ENCODE assay signal across 8 cellular contexts in the genomic region with DNA sequence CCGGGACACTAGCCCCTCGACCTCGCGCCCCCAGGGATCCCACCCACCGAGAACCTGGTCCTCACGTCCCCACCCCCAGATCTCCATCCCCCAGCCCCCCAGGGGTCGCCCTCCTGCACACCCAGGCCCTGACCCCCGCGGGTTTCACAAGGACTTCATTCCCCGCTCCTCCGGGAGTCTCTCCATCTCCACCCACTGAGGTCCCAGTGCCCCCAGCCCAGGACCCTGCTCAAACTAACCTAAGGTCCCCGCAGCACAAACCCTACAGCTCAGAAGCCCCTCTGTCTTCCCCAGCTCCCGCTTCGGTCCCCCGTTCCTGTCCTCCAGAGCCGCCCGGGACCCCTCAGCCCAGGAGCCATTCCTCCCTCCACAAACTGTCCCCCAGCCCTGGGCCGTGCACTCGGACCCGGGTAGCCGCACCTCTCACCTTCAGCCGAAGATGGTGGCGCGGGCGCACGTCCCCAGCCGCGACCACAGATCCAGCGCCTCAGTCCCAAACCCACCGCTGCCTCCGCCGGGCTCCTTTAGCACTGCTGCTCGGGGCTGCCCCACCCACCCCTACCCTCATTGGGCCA. TPM values are rescaled to one million over a fixed set of nuclear protein-coding genes. Genes with fewer than 3 reads are reported as not detected.
DNase-seq lines count a peak whose midpoint lies in the region; ATAC-seq, FAIRE-seq and TF ChIP-seq lines count a peak whose summit lies in the region.

A gene (minus strand): TSS at position 499 of the 575 bp plus-strand sequence. CDS start 7,479 bp downstream, outside the sequence.

- peak within 1 kb of the TSS; percentile 81 for H3K4me3 ChIP-seq in GM12878

- H3K36me3 Mint-ChIP-seq in activated T-cell treated with anti-CD3 and anti-CD28 coated beads, Interleukin-2, amount 50 U/mL, for 4 hours (ENCODE audit: insufficient read depth), result no peaks in the 10 kb centered on the region
- no peaks in the 10 kb centered on the region for H3K36me3 Mint-ChIP-seq in immature natural killer cell
- peaks cover 3 to 4% of the 10 kb centered on the region in 2 donors for H3K36me3 Mint-ChIP-seq in stimulated activated naive B cell treated with anti-CD40 and anti-IgM and Interleukin-4, amounts not matched to agents 10 μg/mL and 1 μg/mL and 100 μg/mL, for 72 hours

- DNase-seq in activated T-cell treated with anti-CD3 and anti-CD28 coated beads, Interleukin-2, amount 50 U/mL, for 4 hours, result no peak
- DNase-seq in activated T-cell treated with anti-CD3 and anti-CD28 coated beads for 4 hours (no peak), GM12878 (ENCODE audit: low read depth, low spot score) (no peak), immature natural killer cell (peak in 1 of 3 donors; percentile 4), HuH-7 (ENCODE audit: low spot score) (no peak), NCI-H2196 treated with DMSO at 0.1 percent for 48 hours (lab: John Stamatoyannopoulos, UW; ENCODE audit: unreplicated experiment) (no peak)
- no peak for DNase-seq in stimulated activated naive B cell treated with anti-CD40 and anti-IgM and Interleukin-4, amounts not matched to agents 10 μg/mL and 1 μg/mL and 100 μg/mL, for 72 hours

- peak within 1 kb of the TSS; percentile 89 for H3K4me3 Mint-ChIP-seq in activated T-cell treated with anti-CD3 and anti-CD28 coated beads, Interleukin-2, amount 50 U/mL, for 4 hours
- H3K4me3 Mint-ChIP-seq in immature natural killer cell, result peak within 1 kb of the TSS; percentile 90 to 98 (median 96)
- H3K4me3 Mint-ChIP-seq in stimulated activated naive B cell treated with anti-CD40 and anti-IgM and Interleukin-4, amounts not matched to agents 10 μg/mL and 1 μg/mL and 100 μg/mL, for 72 hours, result peak within 1 kb of the TSS; percentile 89 to 90

- no peak for ATAC-seq in activated T-cell treated with anti-CD3 and anti-CD28 coated beads, Interleukin-2, amount 50 U/mL, for 4 hours
- ATAC-seq in GM12878 (no peak), HG02973 (IDR thresholded peaks at IDR 0.05; ENCODE audit: unreplicated experiment) (no peak)
- ATAC-seq in stimulated activated naive B cell treated with anti-CD40 and anti-IgM and Interleukin-4, amounts not matched to agents 10 μg/mL and 1 μg/mL and 100 μg/mL, for 72 hours (replicated peaks), result no peak

- H3K9ac ChIP-seq in GM12878 (ENCODE audit: control insufficient read depth, insufficient read depth, low read length), result peak within 1 kb of the TSS; percentile 34; the same call in 1 of the 2 replicates

- POLR2A ChIA-PET in GM12878 (lab: Charles Lee), result no interaction called here

- no peaks in the 10 kb centered on the region for H4K20me1 ChIP-seq in GM12878 (ENCODE audit: control insufficient read depth, insufficient read depth)

- H3K27ac Mint-ChIP-seq in immature natural killer cell, result peak within 1 kb of the TSS in 3 of 6 donors; percentile 65 to 84 (median 79)
- peak within 1 kb of the TSS; percentile 90 for H3K27ac Mint-ChIP-seq in stimulated activated naive B cell treated with anti-CD40 and anti-IgM and Interleukin-4, amounts not matched to agents 10 μg/mL and 1 μg/mL and 100 μg/mL, for 72 hours

- no peaks in the 10 kb centered on the region for H3K36me3 ChIP-seq in GM12878 (ENCODE audit: control insufficient read depth in 2 of 2, insufficient read depth in 2 of 2, low read length in 1 of 2)

- peak within 1 kb of the TSS; percentile 95 for H3K4me2 ChIP-seq in GM12878 (ENCODE audit: control insufficient read depth, insufficient read depth)

- H3K4me1 ChIP-seq in GM12878 (ENCODE audit: control insufficient read depth, insufficient read depth, low read length), result no peaks in the 10 kb centered on the region

- peaks cover 15% of the 10 kb centered on the region for H3K4me1 Mint-ChIP-seq in activated T-cell treated with anti-CD3 and anti-CD28 coated beads, Interleukin-2, amount 50 U/mL, for 4 hours (ENCODE audit: low read depth)
- peaks cover 11 to 16% of the 10 kb centered on the region in 2 donors for H3K4me1 Mint-ChIP-seq in immature natural killer cell
- peaks cover 18 to 29% of the 10 kb centered on the region in 2 donors for H3K4me1 Mint-ChIP-seq in stimulated activated naive B cell treated with anti-CD40 and anti-IgM and Interleukin-4, amounts not matched to agents 10 μg/mL and 1 μg/mL and 100 μg/mL, for 72 hours

- no peak within 1 kb of the TSS for H3K27ac ChIP-seq in GM12878 (ENCODE audit: control insufficient read depth, insufficient read depth)

- RAD21 ChIA-PET in GM12878 (lab: Charles Lee; ENCODE audit: unreplicated experiment), result no interaction called here

- FAIRE-seq in GM12878 (lab: Jason Lieb, UNC), result no peak

- no peak for TF ChIP-seq CTCF in GM12878 (IDR thresholded peaks at IDR 0.05 in 2 of 3, conservative IDR thresholded peaks at IDR 0.05 in 1 of 3; ENCODE audit: control insufficient read depth in 2 of 3, extremely low read depth in 1 of 3, insufficient read depth in 1 of 3, low read depth in 3 of 3, low read length in 3 of 3)

- TF ChIP-seq POLR2A in GM12878 (IDR thresholded peaks at IDR 0.05; ENCODE audit: low read depth, low read length), result peak; percentile 58

- no TSS peak for BruUV-seq in GM12878 (replicated peaks; lab: Mats Ljungman, UMichigan)

- intact Hi-C loops in GM12878 (cut with micrococcal nuclease; ENCODE audit: unreplicated experiment), result no loop called here

- 3% methylated on average over 12 of the region's 33 CpGs for WGBS in GM12878 (ENCODE audit: insufficient coverage, insufficient replicate concordance, low lambda C conversion rate, missing lambda C conversion rate)

- peak within 1 kb of the TSS; percentile 90 for H2AFZ ChIP-seq in GM12878 (ENCODE audit: control insufficient read depth, low read depth, low read length)

- TF ChIP-seq RAD21 in GM12878 (IDR thresholded peaks at IDR 0.05; ENCODE audit: insufficient read depth, low read depth, low read length), result no peak

- peaks cover 57% of the 10 kb centered on the region for H3K27me3 Mint-ChIP-seq in activated T-cell treated with anti-CD3 and anti-CD28 coated beads, Interleukin-2, amount 50 U/mL, for 4 hours (ENCODE audit: low read depth)
- H3K27me3 Mint-ChIP-seq in immature natural killer cell (ENCODE audit: low read depth in 3 of 3), result peaks cover 12 to 41% (median 24%) of the 10 kb centered on the region in 3 donors
- H3K27me3 Mint-ChIP-seq in stimulated activated naive B cell treated with anti-CD40 and anti-IgM and Interleukin-4, amounts not matched to agents 10 μg/mL and 1 μg/mL and 100 μg/mL, for 72 hours, result peaks cover 47 to 54% of the 10 kb centered on the region in 2 donors

- peaks cover 0 to 6% of the 10 kb centered on the region in 2 experiments; a peak in 2 of 4 replicates for H3K27me3 ChIP-seq in GM12878 (replicated peaks in 1 of 2; ENCODE audit: control insufficient read depth in 2 of 2, insufficient read depth in 2 of 2, low read length in 1 of 2)

- CTCF ChIA-PET in GM12878 (lab: Yijun Ruan, JAX), result no interaction called here

- no peaks in the 10 kb centered on the region for H3K79me2 ChIP-seq in GM12878 (ENCODE audit: control insufficient read depth, insufficient read depth, low read length)

- no peak for TF ChIP-seq EP300 in GM12878 (IDR thresholded peaks at IDR 0.05; ENCODE audit: borderline replicate concordance in 1 of 2, control insufficient read depth in 1 of 2, low read depth in 2 of 2, low read length in 2 of 2)

- no peaks in the 10 kb centered on the region for H3K9me3 Mint-ChIP-seq in activated T-cell treated with anti-CD3 and anti-CD28 coated beads, Interleukin-2, amount 50 U/mL, for 4 hours
- peaks cover 0 to 4% (median 0%) of the 10 kb centered on the region in 6 donors for H3K9me3 Mint-ChIP-seq in immature natural killer cell
- no peaks in the 10 kb centered on the region for H3K9me3 Mint-ChIP-seq in stimulated activated naive B cell treated with anti-CD40 and anti-IgM and Interleukin-4, amounts not matched to agents 10 μg/mL and 1 μg/mL and 100 μg/mL, for 72 hours

- SMC1A ChIA-PET in GM12878 (lab: Charles Lee; ENCODE audit: uncharacterized antibody, unreplicated experiment), result no interaction called here

- no peaks in the 10 kb centered on the region for H3K9me3 ChIP-seq in GM12878 (replicated peaks; ENCODE audit: control insufficient read depth, insufficient read depth, low read length)

- in situ Hi-C loops in GM12878 (cut with MboI), result no loop called here

TF ChIP-seq in GM12878, 131 proteins besides CTCF, POLR2A, EP300 and RAD21:
- TF ChIP-seq YY1 (IDR thresholded peaks at IDR 0.05; ENCODE audit: low read depth, low read length) (0 out of 2 replicates have a peak, but pooled peaks have one; percentile 7), NR2C1 (IDR thresholded peaks at IDR 0.05) (no peak)

RNA-seq across cellular contexts. Expression of the gene that starts here (rescaled TPM):
- 1 to 10 TPM; 2.2 to 3.2 (median 2.9) TPM for total RNA-seq in activated T-cell treated with anti-CD3 and anti-CD28 coated beads, Interleukin-2, amount 50 U/mL, for 4 hours
- total RNA-seq in GM12878 (2013; cell fraction: nucleolus; rRNA removed), result 7.7 and 9.9 TPM in 2 replicates
- 0.73 and 1.3 TPM in 2 replicates for total RNA-seq in GM12878 (2014; rRNA removed)
- 0.51 and 0.63 TPM in 2 replicates for total RNA-seq in GM12878 (2014; rRNA removed; fragmentation: Illumina TruSeq; extraction: Trizol)
- total RNA-seq in GM12878 (2021), result 1.3 and 2.6 TPM in 2 replicates
- polyA plus RNA-seq in GM12878 (2011; ENCODE audit: low read depth), result 6.7 TPM
- polyA plus RNA-seq in GM12878 (2011; rRNA removed), result 4.1 and 4.7 TPM in 2 replicates
- polyA plus RNA-seq in GM12878 (2011; cell fraction: cytosol; rRNA removed), result 4.0 and 4.8 TPM in 2 replicates
- polyA plus RNA-seq in GM12878 (2011; cell fraction: nucleus; rRNA removed), result 5.7 and 6.5 TPM in 2 replicates
- polyA plus RNA-seq in GM12878 (2012), result 8.2 and 8.4 TPM in 2 replicates
- 0.78 and 1.3 TPM in 2 replicates for polyA plus RNA-seq in GM12878 (2014; fragmentation: Illumina TruSeq; extraction: Trizol)
- polyA plus RNA-seq in GM12878 (2014; fragmentation: Nextera tagmentation; extraction: Ambion mirVana), result under 1 TPM; 0.33 to 0.55 TPM
- polyA plus RNA-seq in GM12878 (2014; rRNA removed), result 0.73 and 1.6 TPM in 2 replicates
- polyA plus RNA-seq in GM12878 (2016; fragmentation: Nextera tagmentation; extraction: Ambion mirVana), result 1 to 10 TPM; 2.7 to 7.1 TPM
- 7.4 and 10.4 TPM in 2 replicates for polyA minus RNA-seq in GM12878 (2011; rRNA and poly(A)+ RNA removed)
- polyA minus RNA-seq in GM12878 (2011; cell fraction: cytosol; rRNA and poly(A)+ RNA removed), result 4.7 and 4.8 TPM in 2 replicates
- 4.2 and 10.5 TPM in 2 replicates for polyA minus RNA-seq in GM12878 (2011; cell fraction: nucleus; rRNA and poly(A)+ RNA removed)
- 1 to 10 TPM in 1 of 3 donors, under 1 TPM in 1, not detected in 1; 0.38 to 2.6 TPM for polyA plus RNA-seq in immature natural killer cell
